Comparison of ENCODE assay signal across 1 cellular context in genomic region chr2:36556847-36557246, GRCh38.
TF ChIP-seq lines count a peak whose summit lies in the region.

No MANE protein-coding gene starts in this region.

TF ChIP-seq in SK-N-SH treated with all-trans-retinoic acid at 6 μM for 48 hours, 23 proteins besides CTCF, POLR2A, EP300 and RAD21 (continued from another document):
- TF ChIP-seq ZNF8 (CRISPR knock-in tag; IDR thresholded peaks at IDR 0.05): no peak
- no peak for TF ChIP-seq SNAI2 (CRISPR knock-in tag; IDR thresholded peaks at IDR 0.05)
- no peak for TF ChIP-seq ZFP3 (CRISPR knock-in tag; IDR thresholded peaks at IDR 0.05)
- TF ChIP-seq ARNTL (CRISPR knock-in tag; IDR thresholded peaks at IDR 0.05; ENCODE audit: borderline replicate concordance, low read depth): no peak
- TF ChIP-seq TCF4 (CRISPR knock-in tag; IDR thresholded peaks at IDR 0.05; ENCODE audit: borderline replicate concordance): no peak
- no peak for TF ChIP-seq TSHZ2 (CRISPR knock-in tag; IDR thresholded peaks at IDR 0.05)
